Comparison of ENCODE assay signal across 27 cellular contexts in genomic region chr6:130156908-130157307, GRCh38.
"Had no signal": no experiment of that assay in that cellular context is flagged by ENCODE, and none has a peak within 500 bp of the region (broad histone marks: within the 10 kb centered on the region; RNA-seq: fewer than 3 reads in every experiment).

No MANE protein-coding gene starts in this region.

- H3K27ac ChIP-seq: neural progenitor cell, ovary, parathyroid adenoma, psoas muscle, right lobe of liver, sigmoid colon, stomach, thoracic aorta, thyroid gland, tibial nerve, upper lobe of left lung, vagina had no signal

- H3K4me3 Mint-ChIP-seq: nephron; neural progenitor cell; stimulated activated effector memory CD8-positive, alpha-beta T cell treated with anti-CD3 and anti-CD28 coated beads, Interleukin-12 subunit alpha, Interleukin-12 subunit beta, amount 100 ng/mL, for 72 hours; stimulated activated naive B cell treated with anti-CD40 and anti-IgM and Interleukin-4, amounts not matched to agents 10 μg/mL and 1 μg/mL and 100 μg/mL, for 72 hours; stimulated activated naive CD8-positive, alpha-beta T cell treated with anti-CD3 and anti-CD28 coated beads, Interleukin-15, Interleukin-2, amounts not matched to agents 100 ng/mL and 50 ng/mL, for 24 hours had no signal

- H3K27me3 Mint-ChIP-seq: progenitor cell of endocrine pancreas; stimulated activated naive B cell treated with anti-CD40 and anti-IgM and Interleukin-4, amounts not matched to agents 10 μg/mL and 1 μg/mL and 100 μg/mL, for 72 hours; stimulated activated naive CD8-positive, alpha-beta T cell treated with anti-CD3 and anti-CD28 coated beads, Interleukin-15, Interleukin-2, amounts not matched to agents 100 ng/mL and 50 ng/mL, for 24 hours had no signal

- ATAC-seq: psoas muscle; right cardiac atrium; right lobe of liver; stimulated activated effector memory CD8-positive, alpha-beta T cell treated with anti-CD3 and anti-CD28 coated beads, Interleukin-12 subunit alpha, Interleukin-12 subunit beta, amount 100 ng/mL, for 72 hours; stimulated activated naive B cell treated with anti-CD40 and anti-IgM and Interleukin-4, amounts not matched to agents 10 μg/mL and 1 μg/mL and 100 μg/mL, for 72 hours had no signal

- H3K4me1 ChIP-seq: parathyroid adenoma, psoas muscle, right lobe of liver, stomach, thyroid gland, tibial nerve, upper lobe of left lung, vagina had no signal

- H3K9me3 ChIP-seq: ovary, psoas muscle, right lobe of liver, sigmoid colon, thoracic aorta, thyroid gland, vagina had no signal

- H3K36me3 Mint-ChIP-seq: stimulated activated naive B cell treated with anti-CD40 and anti-IgM and Interleukin-4, amounts not matched to agents 10 μg/mL and 1 μg/mL and 100 μg/mL, for 72 hours had no signal

- H3K36me3 ChIP-seq: neural progenitor cell, ovary, right lobe of liver, sigmoid colon, stomach, thoracic aorta, thyroid gland, upper lobe of left lung, vagina had no signal

- H3K4me3 ChIP-seq: neural progenitor cell, ovary, psoas muscle, right lobe of liver, sigmoid colon, stomach, thoracic aorta, thyroid gland, tibial nerve, upper lobe of left lung, vagina had no signal

- H3K27ac Mint-ChIP-seq: nephron; neural progenitor cell; progenitor cell of endocrine pancreas; stimulated activated effector memory CD8-positive, alpha-beta T cell treated with anti-CD3 and anti-CD28 coated beads, Interleukin-12 subunit alpha, Interleukin-12 subunit beta, amount 100 ng/mL, for 72 hours; stimulated activated naive B cell treated with anti-CD40 and anti-IgM and Interleukin-4, amounts not matched to agents 10 μg/mL and 1 μg/mL and 100 μg/mL, for 72 hours; stimulated activated naive CD8-positive, alpha-beta T cell treated with anti-CD3 and anti-CD28 coated beads, Interleukin-15, Interleukin-2, amounts not matched to agents 100 ng/mL and 50 ng/mL, for 24 hours had no signal

- H3K27me3 ChIP-seq: neural progenitor cell, ovary, right lobe of liver, sigmoid colon, stomach, thyroid gland, tibial nerve, upper lobe of left lung, vagina had no signal

- DNase-seq: occipital lobe; ovary; posterior cingulate gyrus; psoas muscle; right cardiac atrium; right lobe of liver; sigmoid colon; small intestine; stimulated activated CD4-positive, alpha-beta T cell treated with anti-CD3 and anti-CD28 coated beads, Interleukin-15, amount 100 ng/mL, for 24 hours; stimulated activated CD4-positive, alpha-beta T cell treated with anti-CD3 and anti-CD28 coated beads, Interleukin-2, amount 100 ng/mL, for 24 hours; stimulated activated CD4-positive, alpha-beta T cell treated with anti-CD3 and anti-CD28 coated beads, Interleukin-2, amount 100 ng/mL, for 48 hours; stimulated activated CD4-positive, alpha-beta T cell treated with anti-CD3 and anti-CD28 coated beads, Interleukin-4, amount 100 ng/mL, for 24 hours; stimulated activated naive B cell treated with anti-CD40 and anti-IgM and Interleukin-4, amounts not matched to agents 10 μg/mL and 1 μg/mL and 100 μg/mL, for 72 hours; stimulated activated naive CD4-positive, alpha-beta T cell treated with Interleukin-2 at 50 U/mL for 16 hours; stomach; thyroid gland; trophoblast cell; upper lobe of left lung had no signal
